ENCODE assay signal across 34 cellular contexts in genomic region chr1:18686540-18686939, GRCh38. TPM values are rescaled to one million over a fixed set of nuclear protein-coding genes. Genes with fewer than 3 reads are reported as not detected.
"Had no signal": no experiment of that assay in that cellular context is flagged by ENCODE, and none has a peak within 500 bp of the region (broad histone marks: within the 10 kb centered on the region; RNA-seq: fewer than 3 reads in every experiment).

No MANE protein-coding gene starts in this region.

- ATAC-seq: natural killer cell treated with Interleukin-12 subunit alpha and Interleukin-12 subunit beta and Interleukin-15 and Interleukin-18, amount 100 ng/mL, for 72 hours; psoas muscle; right cardiac atrium; right lobe of liver; stimulated activated effector memory CD8-positive, alpha-beta T cell treated with anti-CD3 and anti-CD28 coated beads, Interleukin-12 subunit alpha, Interleukin-12 subunit beta, amount 100 ng/mL, for 72 hours; stimulated activated naive B cell treated with anti-CD40 and anti-IgM and Interleukin-4, amounts not matched to agents 10 μg/mL and 1 μg/mL and 100 μg/mL, for 72 hours had no signal

- H3K9ac ChIP-seq: parathyroid adenoma had no signal

- H3K27me3 ChIP-seq: ovary, right lobe of liver, thyroid gland, upper lobe of left lung, vagina had no signal

- DNase-seq: nephron progenitor cell; nucleus accumbens; ovary; posterior cingulate gyrus; psoas muscle; right cardiac atrium; right lobe of liver; sigmoid colon; small intestine; stimulated activated CD4-positive, alpha-beta T cell treated with anti-CD3 and anti-CD28 coated beads, Interleukin-15, amount 100 ng/mL, for 24 hours; stimulated activated CD4-positive, alpha-beta T cell treated with anti-CD3 and anti-CD28 coated beads, Interleukin-2, amount 100 ng/mL, for 24 hours; stimulated activated CD4-positive, alpha-beta T cell treated with anti-CD3 and anti-CD28 coated beads, Interleukin-2, amount 100 ng/mL, for 48 hours; stimulated activated CD4-positive, alpha-beta T cell treated with anti-CD3 and anti-CD28 coated beads, Interleukin-4, amount 100 ng/mL, for 24 hours; stimulated activated naive B cell treated with anti-CD40 and anti-IgM and Interleukin-4, amounts not matched to agents 10 μg/mL and 1 μg/mL and 100 μg/mL, for 72 hours; stimulated activated naive CD4-positive, alpha-beta T cell treated with Interleukin-2 at 50 U/mL for 16 hours; stomach; thyroid gland; trophoblast cell; upper lobe of left lung had no signal

- H3K36me3 Mint-ChIP-seq: natural killer cell treated with Interleukin-12 subunit alpha and Interleukin-12 subunit beta and Interleukin-15 and Interleukin-18, amount 100 ng/mL, for 72 hours; stimulated activated effector memory CD8-positive, alpha-beta T cell treated with anti-CD3 and anti-CD28 coated beads, Interleukin-12 subunit alpha, Interleukin-12 subunit beta, amount 100 ng/mL, for 72 hours; stimulated activated naive B cell treated with anti-CD40 and anti-IgM and Interleukin-4, amounts not matched to agents 10 μg/mL and 1 μg/mL and 100 μg/mL, for 72 hours had no signal

- H2AFZ ChIP-seq: parathyroid adenoma had no signal

- H3K9me3 ChIP-seq: neutrophil, ovary, psoas muscle, right lobe of liver, sigmoid colon, stomach, thoracic aorta, thyroid gland, tibial nerve, upper lobe of left lung, vagina had no signal

- H3K4me3 Mint-ChIP-seq: natural killer cell treated with Interleukin-12 subunit alpha and Interleukin-12 subunit beta and Interleukin-15 and Interleukin-18, amount 100 ng/mL, for 72 hours; nephron progenitor cell; neural crest cell; stimulated activated effector memory CD8-positive, alpha-beta T cell treated with anti-CD3 and anti-CD28 coated beads, Interleukin-12 subunit alpha, Interleukin-12 subunit beta, amount 100 ng/mL, for 72 hours; stimulated activated naive B cell treated with anti-CD40 and anti-IgM and Interleukin-4, amounts not matched to agents 10 μg/mL and 1 μg/mL and 100 μg/mL, for 72 hours; stimulated activated naive CD8-positive, alpha-beta T cell treated with anti-CD3 and anti-CD28 coated beads, Interleukin-15, Interleukin-2, amounts not matched to agents 100 ng/mL and 50 ng/mL, for 24 hours had no signal

- H3K27me3 Mint-ChIP-seq: stimulated activated naive CD8-positive, alpha-beta T cell treated with anti-CD3 and anti-CD28 coated beads, Interleukin-15, Interleukin-2, amounts not matched to agents 100 ng/mL and 50 ng/mL, for 24 hours had no signal

- H3K79me2 ChIP-seq: parathyroid adenoma had no signal

- H3K9me3 Mint-ChIP-seq: natural killer cell treated with Interleukin-12 subunit alpha and Interleukin-12 subunit beta and Interleukin-15 and Interleukin-18, amount 100 ng/mL, for 72 hours; nephron progenitor cell; neural crest cell; stimulated activated effector memory CD8-positive, alpha-beta T cell treated with anti-CD3 and anti-CD28 coated beads, Interleukin-12 subunit alpha, Interleukin-12 subunit beta, amount 100 ng/mL, for 72 hours; stimulated activated naive B cell treated with anti-CD40 and anti-IgM and Interleukin-4, amounts not matched to agents 10 μg/mL and 1 μg/mL and 100 μg/mL, for 72 hours; stimulated activated naive CD8-positive, alpha-beta T cell treated with anti-CD3 and anti-CD28 coated beads, Interleukin-15, Interleukin-2, amounts not matched to agents 100 ng/mL and 50 ng/mL, for 24 hours had no signal

- H3K4me1 Mint-ChIP-seq: neural crest cell; stimulated activated effector memory CD8-positive, alpha-beta T cell treated with anti-CD3 and anti-CD28 coated beads, Interleukin-12 subunit alpha, Interleukin-12 subunit beta, amount 100 ng/mL, for 72 hours; stimulated activated naive B cell treated with anti-CD40 and anti-IgM and Interleukin-4, amounts not matched to agents 10 μg/mL and 1 μg/mL and 100 μg/mL, for 72 hours had no signal

- H3K27ac ChIP-seq: neutrophil, ovary, parathyroid adenoma, psoas muscle, right lobe of liver, sigmoid colon, stomach, thoracic aorta, thyroid gland, tibial nerve, upper lobe of left lung, vagina had no signal

- H3K4me1 ChIP-seq: parathyroid adenoma, psoas muscle, right lobe of liver, sigmoid colon, stomach, thyroid gland, tibial nerve, upper lobe of left lung, vagina had no signal

- H3K36me3 ChIP-seq: neutrophil, ovary, right lobe of liver, sigmoid colon, stomach, thoracic aorta, thyroid gland, tibial nerve, upper lobe of left lung, vagina had no signal

- H3K27ac Mint-ChIP-seq: natural killer cell treated with Interleukin-12 subunit alpha and Interleukin-12 subunit beta and Interleukin-15 and Interleukin-18, amount 100 ng/mL, for 72 hours; progenitor cell of endocrine pancreas; stimulated activated effector memory CD8-positive, alpha-beta T cell treated with anti-CD3 and anti-CD28 coated beads, Interleukin-12 subunit alpha, Interleukin-12 subunit beta, amount 100 ng/mL, for 72 hours; stimulated activated naive B cell treated with anti-CD40 and anti-IgM and Interleukin-4, amounts not matched to agents 10 μg/mL and 1 μg/mL and 100 μg/mL, for 72 hours; stimulated activated naive CD8-positive, alpha-beta T cell treated with anti-CD3 and anti-CD28 coated beads, Interleukin-15, Interleukin-2, amounts not matched to agents 100 ng/mL and 50 ng/mL, for 24 hours had no signal

- H3K4me3 ChIP-seq: ovary, psoas muscle, right lobe of liver, sigmoid colon, stomach, thoracic aorta, thyroid gland, tibial nerve, upper lobe of left lung, vagina had no signal

RNA-seq across cellular contexts. Expression of gene PAX7, which starts 55.9 kb away (rescaled TPM):
- total RNA-seq: natural killer cell treated with Interleukin-12 subunit alpha and Interleukin-12 subunit beta and Interleukin-15 and Interleukin-18, amount 100 ng/mL, for 72 hours; omental fat pad; ovary; progenitor cell of endocrine pancreas; renal cortical epithelial cell; right cardiac atrium; right lobe of liver; sigmoid colon; stomach; subcutaneous adipose tissue; temporal lobe; thoracic aorta; tibial nerve; upper lobe of left lung; ureter; vagina had no signal
- polyA plus RNA-seq: ovary, right cardiac atrium, sigmoid colon, stomach had no signal
